Comparison of ENCODE assay signal across 33 cellular contexts in the genomic region with DNA sequence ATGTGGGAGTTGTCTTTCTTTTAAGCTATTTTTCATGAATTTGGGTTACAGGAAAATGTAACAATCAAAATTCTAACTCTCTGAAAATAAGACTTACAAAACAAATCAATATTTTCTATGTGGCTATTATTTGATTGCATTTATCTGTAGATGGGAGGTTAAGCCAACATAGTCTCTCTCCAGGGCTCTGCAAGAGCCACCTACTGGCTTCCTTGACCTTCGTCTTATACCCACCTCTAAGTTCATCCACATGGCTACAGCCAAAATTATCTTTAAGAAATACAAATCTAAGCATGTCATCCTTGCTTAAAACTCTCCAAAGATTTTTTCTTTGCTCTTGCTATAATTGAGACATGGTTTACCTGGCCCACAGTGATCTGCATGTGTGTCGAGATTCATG. TPM values are rescaled to one million over a fixed set of nuclear protein-coding genes. Genes with fewer than 3 reads are reported as not detected.
"Had no signal": no experiment of that assay in that cellular context is flagged by ENCODE, and none has a peak within 500 bp of the region (broad histone marks: within the 10 kb centered on the region; RNA-seq: fewer than 3 reads in every experiment).

No MANE protein-coding gene starts in this region.

- H3K27ac ChIP-seq: heart right ventricle, hepatocyte, left ventricle myocardium inferior, ovary, right atrium auricular region, right lobe of liver, thoracic aorta, tibial artery, uterus had no signal

- H3K27ac Mint-ChIP-seq: mesothelial cell of epicardium; natural killer cell; nephron progenitor cell; progenitor cell of endocrine pancreas; stimulated activated effector memory CD8-positive, alpha-beta T cell treated with anti-CD3 and anti-CD28 coated beads, Interleukin-12 subunit alpha, Interleukin-12 subunit beta, amount 100 ng/mL, for 72 hours; stimulated activated naive CD8-positive, alpha-beta T cell treated with anti-CD3 and anti-CD28 coated beads, Interleukin-15, Interleukin-2, amounts not matched to agents 100 ng/mL and 50 ng/mL, for 24 hours; type B pancreatic cell had no signal

- H3K9me3 ChIP-seq: heart right ventricle, left ventricle myocardium inferior, ovary, right atrium auricular region, right lobe of liver, thoracic aorta, tibial artery, uterus had no signal

- DNase-seq: heart right ventricle; islet precursor cell; left ventricle myocardium inferior; mesendoderm; naive B cell; natural killer cell; nephron progenitor cell; ovary; right lobe of liver; stimulated activated CD4-positive, alpha-beta T cell treated with anti-CD3 and anti-CD28 coated beads, Interleukin-12 subunit alpha, Interleukin-12 subunit beta, amount 100 ng/mL, for 4 hours; stimulated activated CD4-positive, alpha-beta T cell treated with anti-CD3 and anti-CD28 coated beads, Interleukin-15, amount 100 ng/mL, for 24 hours; stimulated activated CD4-positive, alpha-beta T cell treated with anti-CD3 and anti-CD28 coated beads, Interleukin-4, amount 100 ng/mL, for 24 hours; stimulated activated naive CD4-positive, alpha-beta T cell; tibial artery; uterus had no signal

- H3K36me3 Mint-ChIP-seq: mesothelial cell of epicardium; naive B cell; natural killer cell; stimulated activated effector memory CD8-positive, alpha-beta T cell treated with anti-CD3 and anti-CD28 coated beads, Interleukin-12 subunit alpha, Interleukin-12 subunit beta, amount 100 ng/mL, for 72 hours; type B pancreatic cell had no signal

- H3K79me2 ChIP-seq: hepatocyte had no signal

- H3K4me3 Mint-ChIP-seq: mesothelial cell of epicardium; naive B cell; natural killer cell; nephron progenitor cell; stimulated activated effector memory CD8-positive, alpha-beta T cell treated with anti-CD3 and anti-CD28 coated beads, Interleukin-12 subunit alpha, Interleukin-12 subunit beta, amount 100 ng/mL, for 72 hours; stimulated activated naive CD8-positive, alpha-beta T cell treated with anti-CD3 and anti-CD28 coated beads, Interleukin-15, Interleukin-2, amounts not matched to agents 100 ng/mL and 50 ng/mL, for 24 hours; type B pancreatic cell had no signal

- H3K27me3 ChIP-seq: heart right ventricle, hepatocyte, ovary, right atrium auricular region, right lobe of liver, tibial artery, uterus had no signal

- H3K4me3 ChIP-seq: heart right ventricle, hepatocyte, left ventricle myocardium inferior, lung, ovary, right atrium auricular region, right lobe of liver, smooth muscle cell, thoracic aorta, tibial artery, uterus had no signal

- H3K4me2 ChIP-seq: hepatocyte, smooth muscle cell had no signal

- H3K9me3 Mint-ChIP-seq: mesothelial cell of epicardium; nephron progenitor cell; stimulated activated naive CD8-positive, alpha-beta T cell treated with anti-CD3 and anti-CD28 coated beads, Interleukin-15, Interleukin-2, amounts not matched to agents 100 ng/mL and 50 ng/mL, for 24 hours; type B pancreatic cell had no signal

- H2AFZ ChIP-seq: hepatocyte had no signal

- H3K4me1 Mint-ChIP-seq: naive B cell; natural killer cell; stimulated activated effector memory CD8-positive, alpha-beta T cell treated with anti-CD3 and anti-CD28 coated beads, Interleukin-12 subunit alpha, Interleukin-12 subunit beta, amount 100 ng/mL, for 72 hours had no signal

- H3K36me3 ChIP-seq: heart right ventricle, left ventricle myocardium inferior, ovary, right atrium auricular region, right lobe of liver, thoracic aorta, tibial artery, uterus had no signal

- H3K4me1 ChIP-seq: left ventricle myocardium inferior, right atrium auricular region, right lobe of liver, uterus had no signal

- ATAC-seq: heart right ventricle; natural killer cell; right lobe of liver; stimulated activated effector memory CD8-positive, alpha-beta T cell treated with anti-CD3 and anti-CD28 coated beads, Interleukin-12 subunit alpha, Interleukin-12 subunit beta, amount 100 ng/mL, for 72 hours had no signal

- H3K27me3 Mint-ChIP-seq: progenitor cell of endocrine pancreas; stimulated activated naive CD8-positive, alpha-beta T cell treated with anti-CD3 and anti-CD28 coated beads, Interleukin-15, Interleukin-2, amounts not matched to agents 100 ng/mL and 50 ng/mL, for 24 hours had no signal

RNA-seq across cellular contexts. Expression of gene GRM3, which starts 14.2 kb away (rescaled TPM):
- total RNA-seq: kidney epithelial cell, left ventricle myocardium inferior, lower leg skin, mesothelial cell of epicardium, mononuclear cell, natural killer cell, omental fat pad, pulmonary artery endothelial cell, renal cortical epithelial cell, right atrium auricular region, smooth muscle cell, subcutaneous adipose tissue, thoracic aorta, ureter had no signal
- polyA plus RNA-seq: lung had no signal
